ENCODE assay signal across 18 cellular contexts in the genomic region with DNA sequence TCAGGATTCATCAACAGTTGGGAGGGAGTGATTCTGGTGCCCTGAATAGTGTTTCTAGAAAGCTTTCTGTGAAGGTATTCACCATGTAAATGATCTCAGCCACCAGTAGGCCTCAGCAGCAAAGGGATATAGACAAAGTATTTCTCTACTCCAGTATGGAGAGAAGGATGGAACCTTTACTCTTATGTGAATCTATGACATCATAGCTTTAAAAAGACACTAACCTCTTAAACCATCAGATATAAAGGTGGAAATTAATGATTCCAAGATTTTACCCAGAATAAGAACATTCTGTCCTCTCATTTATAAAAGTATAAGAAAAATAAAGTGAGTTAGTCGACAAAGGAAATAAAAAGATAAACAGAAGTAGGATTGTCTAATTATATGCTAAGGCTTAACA. TPM values are rescaled to one million over a fixed set of nuclear protein-coding genes. Genes with fewer than 3 reads are reported as not detected.
A peak's percentile ranks its signal among the peaks of the same experiment; 100 is the strongest.
DNase-seq lines count a peak whose midpoint lies in the region; ATAC-seq lines count a peak whose summit lies in the region.
"Had no signal": no experiment of that assay in that cellular context is flagged by ENCODE, and none has a peak within 500 bp of the region (broad histone marks: within the 10 kb centered on the region; RNA-seq: fewer than 3 reads in every experiment).

No MANE protein-coding gene starts in this region.

- H3K4me1 Mint-ChIP-seq in activated T-cell treated with anti-CD3 and anti-CD28 coated beads, Interleukin-2, amount 50 U/mL, for 72 hours (ENCODE audit: low read depth), result peaks cover 69% of the 10 kb centered on the region
- H3K4me1 Mint-ChIP-seq in T-cell, result peaks cover 77 to 83% (median 77%) of the 10 kb centered on the region in 3 donors
- H3K4me1 Mint-ChIP-seq in dendritic cell treated with granulocyte-macrophage colony-stimulating factor and Interleukin-4, amounts not matched to agents 40 ng/mL and 50 ng/mL, for 4 days (ENCODE audit: low read depth), result peaks cover 43% of the 10 kb centered on the region
- peaks cover 65% of the 10 kb centered on the region for H3K4me1 Mint-ChIP-seq in stimulated activated naive CD8-positive, alpha-beta T cell treated with anti-CD3 and anti-CD28 coated beads, Interleukin-15, amount 100 ng/mL, for 72 hours

- peak overlapping the region; percentile 85 to 98 for H3K4me3 Mint-ChIP-seq in activated T-cell treated with anti-CD3 and anti-CD28 coated beads, Interleukin-2, amount 50 U/mL, for 72 hours
- peak overlapping the region in 2 of 3 donors; percentile 67 to 83 for H3K4me3 Mint-ChIP-seq in T-cell
- no peak overlapping the region for H3K4me3 Mint-ChIP-seq in dendritic cell treated with granulocyte-macrophage colony-stimulating factor and Interleukin-4, amounts not matched to agents 40 ng/mL and 50 ng/mL, for 4 days
- peak overlapping the region; percentile 72 to 96 for H3K4me3 Mint-ChIP-seq in stimulated activated naive CD8-positive, alpha-beta T cell treated with anti-CD3 and anti-CD28 coated beads, Interleukin-15, amount 100 ng/mL, for 72 hours

- intact Hi-C loops in dendritic cell treated with granulocyte-macrophage colony-stimulating factor and Interleukin-4, amounts not matched to agents 40 ng/mL and 50 ng/mL, for 4 days (cut with micrococcal nuclease), result no loop called here

- DNase-seq in activated T-cell treated with anti-CD3 and anti-CD28 coated beads, Interleukin-2, amount 50 U/mL, for 72 hours, result no peak
- no peak for DNase-seq in activated T-cell treated with anti-CD3 and anti-CD28 coated beads, Interleukin-2, amount 50 U/mL, for 1 hour
- DNase-seq in T-cell, result no peak
- DNase-seq in stimulated activated naive CD8-positive, alpha-beta T cell treated with anti-CD3 and anti-CD28 coated beads, Interleukin-15, amount 100 ng/mL, for 72 hours, result no peak
- no peak for DNase-seq in NCI-H1436 (lab: John Stamatoyannopoulos, UW)
- DNase-seq in EL, result no peak
- DNase-seq: activated effector memory CD4-positive, alpha-beta T cell treated with Interleukin-2 at 50 U/mL for 16 hours; cortex of kidney; GDM1; H7; NCI-H1417 treated with DMSO at 0.1 percent for 48 hours; pancreas; stimulated activated CD4-positive, alpha-beta T cell treated with anti-CD3 and anti-CD28 coated beads, Interleukin-12 subunit alpha, Interleukin-12 subunit beta, amount 100 ng/mL, for 4 hours; stimulated activated CD4-positive, alpha-beta T cell treated with anti-CD3 and anti-CD28 coated beads, Interleukin-4, amount 100 ng/mL, for 4 hours; upper lobe of left lung; WERI-Rb-1 had no signal

- CTCF ChIA-PET in T-cell (lab: Charles Lee), result interaction anchor here in 1 of 2 donors (1.2 kb wide), 1 partner anchor 16 kb away, joined by 3 read pairs; no protein-coding TSS in a partner anchor

- POLR2A ChIA-PET in T-cell (lab: Charles Lee), result interaction anchor here (1.2 to 1.7 kb wide), 2 partner anchors 15 to 16 kb away, joined by 4 read pairs; a partner anchor contains a TSS

- no peaks in the 10 kb centered on the region for H3K9me3 Mint-ChIP-seq in activated T-cell treated with anti-CD3 and anti-CD28 coated beads, Interleukin-2, amount 50 U/mL, for 72 hours
- no peaks in the 10 kb centered on the region for H3K9me3 Mint-ChIP-seq in T-cell
- H3K9me3 Mint-ChIP-seq in dendritic cell treated with granulocyte-macrophage colony-stimulating factor and Interleukin-4, amounts not matched to agents 40 ng/mL and 50 ng/mL, for 4 days, result no peaks in the 10 kb centered on the region
- H3K9me3 Mint-ChIP-seq in stimulated activated naive CD8-positive, alpha-beta T cell treated with anti-CD3 and anti-CD28 coated beads, Interleukin-15, amount 100 ng/mL, for 72 hours, result no peaks in the 10 kb centered on the region

- peaks cover 28 to 53% of the 10 kb centered on the region in 2 donors for H3K36me3 Mint-ChIP-seq in activated T-cell treated with anti-CD3 and anti-CD28 coated beads, Interleukin-2, amount 50 U/mL, for 72 hours (ENCODE audit: insufficient read depth in 2 of 2)
- peaks cover 37% of the 10 kb centered on the region for H3K36me3 Mint-ChIP-seq in T-cell
- H3K36me3 Mint-ChIP-seq in dendritic cell treated with granulocyte-macrophage colony-stimulating factor and Interleukin-4, amounts not matched to agents 40 ng/mL and 50 ng/mL, for 4 days (ENCODE audit: low read depth), result peaks cover 35% of the 10 kb centered on the region

- H3K27ac Mint-ChIP-seq in activated T-cell treated with anti-CD3 and anti-CD28 coated beads, Interleukin-2, amount 50 U/mL, for 72 hours, result peak overlapping the region; percentile 97
- peak overlapping the region; percentile 91 to 93 for H3K27ac Mint-ChIP-seq in T-cell
- H3K27ac Mint-ChIP-seq in dendritic cell treated with granulocyte-macrophage colony-stimulating factor and Interleukin-4, amounts not matched to agents 40 ng/mL and 50 ng/mL, for 4 days, result peak overlapping the region; percentile 62
- peak overlapping the region in 1 of 2 donors; percentile 87 for H3K27ac Mint-ChIP-seq in stimulated activated naive CD8-positive, alpha-beta T cell treated with anti-CD3 and anti-CD28 coated beads, Interleukin-15, amount 100 ng/mL, for 72 hours

- H3K27me3 Mint-ChIP-seq in activated T-cell treated with anti-CD3 and anti-CD28 coated beads, Interleukin-2, amount 50 U/mL, for 72 hours (ENCODE audit: low read depth), result no peaks in the 10 kb centered on the region
- no peaks in the 10 kb centered on the region for H3K27me3 Mint-ChIP-seq in T-cell
- H3K27me3 Mint-ChIP-seq in dendritic cell treated with granulocyte-macrophage colony-stimulating factor and Interleukin-4, amounts not matched to agents 40 ng/mL and 50 ng/mL, for 4 days, result no peaks in the 10 kb centered on the region
- H3K27me3 Mint-ChIP-seq in stimulated activated naive CD8-positive, alpha-beta T cell treated with anti-CD3 and anti-CD28 coated beads, Interleukin-15, amount 100 ng/mL, for 72 hours, result no peaks in the 10 kb centered on the region

- ATAC-seq in activated T-cell treated with anti-CD3 and anti-CD28 coated beads, Interleukin-2, amount 50 U/mL, for 72 hours (replicated peaks in 1 of 2), result no peak
- no peak for ATAC-seq in T-cell (replicated peaks in 1 of 4)
- no peak for ATAC-seq in stimulated activated naive CD8-positive, alpha-beta T cell treated with anti-CD3 and anti-CD28 coated beads, Interleukin-15, amount 100 ng/mL, for 72 hours
- ATAC-seq: Panc1, pancreas had no signal

RNA-seq across cellular contexts. Expression of a gene that starts 4.6 kb away (rescaled TPM):
- total RNA-seq in activated T-cell treated with anti-CD3 and anti-CD28 coated beads, Interleukin-2, amount 50 U/mL, for 72 hours, result 10 to 100 TPM; 24.6 to 31.8 TPM
- total RNA-seq in T-cell, result 10 to 100 TPM in 3 of 5 donors, 1 to 10 TPM in 2; 8.3 to 13.4 (median 10.9) TPM
- total RNA-seq: H7 had no signal

RNA-seq across cellular contexts. Expression of a gene that starts 16.5 kb away (rescaled TPM):
- total RNA-seq in activated T-cell treated with anti-CD3 and anti-CD28 coated beads, Interleukin-2, amount 50 U/mL, for 72 hours, result 10 to 100 TPM; 40.1 to 40.3 TPM
- total RNA-seq in T-cell, result 10 to 100 TPM; 17.2 to 20.5 (median 18.6) TPM
